12 cellular contexts compared by ENCODE assay signal in the genomic region with DNA sequence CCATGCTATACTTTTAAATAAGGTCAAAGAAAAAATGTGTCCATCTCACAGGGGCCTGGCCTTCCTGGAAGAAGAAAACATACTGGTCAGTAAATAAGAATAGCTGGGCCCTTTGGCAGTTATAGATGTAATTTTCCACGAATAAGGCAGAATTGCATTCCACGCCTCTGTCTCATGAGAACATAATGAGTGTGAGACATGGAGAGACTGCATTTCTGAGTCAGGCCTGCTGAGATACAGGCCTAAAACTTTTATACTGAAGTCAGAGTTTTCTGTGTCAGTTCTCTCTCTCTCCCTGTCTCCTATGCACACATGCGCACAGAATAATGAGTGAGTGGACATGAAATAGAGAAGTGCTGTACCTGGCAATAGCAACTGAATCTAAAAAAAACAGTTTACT. TPM values are rescaled to one million over a fixed set of nuclear protein-coding genes. Genes with fewer than 3 reads are reported as not detected.
DNase-seq lines count a peak whose midpoint lies in the region; ATAC-seq and TF ChIP-seq lines count a peak whose summit lies in the region.
"Had no signal": no experiment of that assay in that cellular context is flagged by ENCODE, and none has a peak within 500 bp of the region (broad histone marks: within the 10 kb centered on the region; RNA-seq: fewer than 3 reads in every experiment).

No MANE protein-coding gene starts in this region.

- CTCF ChIA-PET in activated CD4-positive, alpha-beta T cell treated with anti-CD3 and anti-CD28 coated beads for 36 hours (lab: Charles Lee) = interaction anchor here (1.0 to 1.8 kb wide), 2 partner anchors 9 to 118 kb away, joined by 3 to 10 read pairs; no protein-coding TSS in a partner anchor

- H3K9me3 Mint-ChIP-seq in activated CD4-positive, alpha-beta T cell treated with anti-CD3 and anti-CD28 coated beads for 36 hours (ENCODE audit: low read depth) = peaks cover 14% of the 10 kb centered on the region

- DNase-seq in activated CD4-positive, alpha-beta T cell treated with anti-CD3 and anti-CD28 coated beads for 36 hours = no peak
- DNase-seq in activated CD4-positive, alpha-beta T cell treated with anti-CD3 and anti-CD28 coated beads, Interleukin-2, amount 50 U/mL, for 4 hours = no peak
- DNase-seq in epithelial cell of esophagus (ENCODE audit: low read depth) = peak; percentile 74
- no peak for DNase-seq in aorta
- DNase-seq in NCI-H1417 treated with DMSO at 0.1 percent for 48 hours (lab: John Stamatoyannopoulos, UW) = no peak
- DNase-seq in COLO829 (ENCODE audit: low spot score) = no peak
- DNase-seq: activated CD8-positive, alpha-beta memory T cell treated with anti-CD3 and anti-CD28 coated beads, Interleukin-2, amount 10 ng/mL, durations not matched to agents 7 days and 5 days; caudate nucleus; NCI-H510A had no signal

- POLR2A ChIA-PET in activated CD4-positive, alpha-beta T cell treated with anti-CD3 and anti-CD28 coated beads for 36 hours (lab: Charles Lee) = no interaction called here

- H3K27ac ChIP-seq in mucosa of rectum (ENCODE audit: low read depth in 2 of 2, low read length in 2 of 2) (peak overlapping the region; percentile 10 to 11), aorta (ENCODE audit: low read depth in 1 of 2, low read length in 2 of 2) (peak overlapping the region; percentile 97 to 99)

- peaks cover 27% of the 10 kb centered on the region for H3K36me3 Mint-ChIP-seq in activated CD4-positive, alpha-beta T cell treated with anti-CD3 and anti-CD28 coated beads for 36 hours (ENCODE audit: low read depth)

- no peak for TF ChIP-seq CTCF in epithelial cell of esophagus (IDR thresholded peaks at IDR 0.05; ENCODE audit: insufficient read depth, low read depth, low read length, missing control alignments)

- H3K4me1 ChIP-seq in mucosa of rectum (ENCODE audit: control insufficient read depth in 2 of 2, insufficient read depth in 2 of 2, low read length in 2 of 2) = peaks cover 3 to 17% of the 10 kb centered on the region in 2 donors
- H3K4me1 ChIP-seq in aorta (ENCODE audit: control insufficient read depth in 1 of 2, insufficient read depth in 2 of 2, low read length in 2 of 2) = peaks cover 3 to 11% of the 10 kb centered on the region in 2 donors

- intact Hi-C loops in activated CD4-positive, alpha-beta T cell treated with anti-CD3 and anti-CD28 coated beads for 36 hours (cut with DNase I, micrococcal nuclease) = no loop called here
- intact Hi-C loops in aorta (cut with DNase I) = no loop called here

- no peaks in the 10 kb centered on the region for H3K27me3 ChIP-seq in mucosa of rectum (ENCODE audit: control insufficient read depth in 2 of 2, insufficient read depth in 2 of 2, low read length in 2 of 2)
- H3K27me3 ChIP-seq in aorta (ENCODE audit: control insufficient read depth in 1 of 2, insufficient read depth in 2 of 2, low read length in 1 of 2) = no peaks in the 10 kb centered on the region

- H3K9ac ChIP-seq in mucosa of rectum (ENCODE audit: low read depth in 1 of 2, low read length in 2 of 2) = peak overlapping the region in 1 of 2 donors; percentile 17

- H3K4me3 ChIP-seq in epithelial cell of esophagus (ENCODE audit: low read length) = no peak overlapping the region
- no peak overlapping the region for H3K4me3 ChIP-seq in mucosa of rectum (ENCODE audit: low read length in 2 of 2)
- no peak overlapping the region for H3K4me3 ChIP-seq in aorta (ENCODE audit: low read length in 2 of 2)

- WGBS in aorta, 2 donors = 7 to 11% methylated on average over 3 of the region's 3 CpGs

- no peak overlapping the region for H3K4me3 Mint-ChIP-seq in activated CD4-positive, alpha-beta T cell treated with anti-CD3 and anti-CD28 coated beads for 36 hours
- H3K4me3 Mint-ChIP-seq: activated CD8-positive, alpha-beta memory T cell treated with anti-CD3 and anti-CD28 coated beads, Interleukin-2, amount 10 ng/mL, durations not matched to agents 7 days and 5 days had no signal

- peak; percentile 30 for ATAC-seq in activated CD4-positive, alpha-beta T cell treated with anti-CD3 and anti-CD28 coated beads for 36 hours
- peak; percentile 78 for ATAC-seq in aorta (ENCODE audit: low FRiP score)
- no peak for ATAC-seq in HG02642 (IDR thresholded peaks at IDR 0.05; ENCODE audit: poor library complexity, unreplicated experiment)
- ATAC-seq: activated CD8-positive, alpha-beta memory T cell treated with anti-CD3 and anti-CD28 coated beads, Interleukin-2, amount 10 ng/mL, durations not matched to agents 7 days and 5 days; HepG2 had no signal

- H3K9me3 ChIP-seq in mucosa of rectum (ENCODE audit: control insufficient read depth in 2 of 2, low read length in 2 of 2) (no peaks in the 10 kb centered on the region), aorta (ENCODE audit: control insufficient read depth, low read length) (no peaks in the 10 kb centered on the region)

- H3K36me3 ChIP-seq in mucosa of rectum (ENCODE audit: control insufficient read depth in 2 of 2, insufficient read depth in 2 of 2, low read length in 2 of 2) (no peaks in the 10 kb centered on the region), aorta (ENCODE audit: control insufficient read depth in 1 of 2, insufficient read depth in 2 of 2, low read length in 1 of 2) (no peaks in the 10 kb centered on the region)

- peaks cover 41% of the 10 kb centered on the region for H3K4me1 Mint-ChIP-seq in activated CD4-positive, alpha-beta T cell treated with anti-CD3 and anti-CD28 coated beads for 36 hours
- H3K4me1 Mint-ChIP-seq: activated CD8-positive, alpha-beta memory T cell treated with anti-CD3 and anti-CD28 coated beads, Interleukin-2, amount 10 ng/mL, durations not matched to agents 7 days and 5 days had no signal

- H3K27me3 Mint-ChIP-seq in activated CD4-positive, alpha-beta T cell treated with anti-CD3 and anti-CD28 coated beads for 36 hours = peaks cover 17% of the 10 kb centered on the region

- no peak overlapping the region for H3K27ac Mint-ChIP-seq in activated CD4-positive, alpha-beta T cell treated with anti-CD3 and anti-CD28 coated beads for 36 hours
- H3K27ac Mint-ChIP-seq: activated CD8-positive, alpha-beta memory T cell treated with anti-CD3 and anti-CD28 coated beads, Interleukin-2, amount 10 ng/mL, durations not matched to agents 7 days and 5 days had no signal

RNA-seq across cellular contexts. Expression of a gene that starts 20.4 kb away (rescaled TPM):
- 10 to 100 TPM; 20.8 to 21.8 TPM for total RNA-seq in activated CD4-positive, alpha-beta T cell treated with anti-CD3 and anti-CD28 coated beads for 36 hours
- 100 to 1,000 TPM; 135 to 155 TPM for total RNA-seq in aorta
- polyA plus RNA-seq in aorta = 10 to 100 TPM; 47.0 to 49.6 TPM

Comparison
In these comparisons a context has a peak if more than half of its experiments do, and no peak if none do; other contexts are left out.
1. RNA of a gene that starts 20.4 kb away (total RNA-seq): 135 to 155 TPM in aorta; 20.8 to 21.8 TPM in activated CD4-positive, alpha-beta T cell treated with anti-CD3 and anti-CD28 coated beads for 36 hours; every median in the first group is over 4 times any median in the second.